In genomic region chr15:89851665-89852341, GRCh38 we compare ENCODE assay signal across 9 cellular contexts. TPM values are rescaled to one million over a fixed set of nuclear protein-coding genes. Genes with fewer than 3 reads are reported as not detected.
DNase-seq lines count a peak whose midpoint lies in the region; ATAC-seq and TF ChIP-seq lines count a peak whose summit lies in the region.
"Had no signal": no experiment of that assay in that cellular context is flagged by ENCODE, and none has a peak within 500 bp of the region (broad histone marks: within the 10 kb centered on the region; RNA-seq: fewer than 3 reads in every experiment).

No MANE protein-coding gene starts in this region.

- H3K27me3 ChIP-seq in upper lobe of right lung (no peaks in the 10 kb centered on the region), left ventricle myocardium inferior (ENCODE audit: low read depth) (no peaks in the 10 kb centered on the region)

- TF ChIP-seq CTCF in natural killer cell (IDR thresholded peaks at IDR 0.05) = no peak
- no peak for TF ChIP-seq CTCF in chondrocyte (IDR thresholded peaks at IDR 0.05)
- TF ChIP-seq CTCF in upper lobe of right lung (IDR thresholded peaks at IDR 0.05) = no peak
- no peak for TF ChIP-seq CTCF in left ventricle myocardium inferior (IDR thresholded peaks at IDR 0.05; ENCODE audit: borderline replicate concordance)
- no peak for TF ChIP-seq CTCF in activated CD8-positive, alpha-beta T cell treated with anti-CD3 and anti-CD28 coated beads for 36 hours (IDR thresholded peaks at IDR 0.05)

- H3K9me3 ChIP-seq in upper lobe of right lung (no peaks in the 10 kb centered on the region), left ventricle myocardium inferior (replicated peaks) (no peaks in the 10 kb centered on the region)

- H3K27ac Mint-ChIP-seq in natural killer cell (peak overlapping the region; percentile 8 to 15), chondrocyte (ENCODE audit: unreplicated experiment) (peak overlapping the region; percentile 13)
- H3K27ac Mint-ChIP-seq in natural killer cell treated with Interleukin-12 subunit alpha and Interleukin-12 subunit beta and Interleukin-15 and Interleukin-18, amount 100 ng/mL, for 72 hours = peak overlapping the region in 1 of 2 donors; percentile 18
- no peak overlapping the region for H3K27ac Mint-ChIP-seq in activated CD8-positive, alpha-beta T cell treated with anti-CD3 and anti-CD28 coated beads for 36 hours

- H3K4me1 ChIP-seq in upper lobe of right lung (no peaks in the 10 kb centered on the region), left ventricle myocardium inferior (peaks cover 5% of the 10 kb centered on the region)

- H3K36me3 Mint-ChIP-seq in natural killer cell (no peaks in the 10 kb centered on the region), chondrocyte (ENCODE audit: low read depth) (peaks cover 8% of the 10 kb centered on the region)
- H3K36me3 Mint-ChIP-seq in natural killer cell treated with Interleukin-12 subunit alpha and Interleukin-12 subunit beta and Interleukin-15 and Interleukin-18, amount 100 ng/mL, for 72 hours = no peaks in the 10 kb centered on the region
- peaks cover 18% of the 10 kb centered on the region for H3K36me3 Mint-ChIP-seq in activated CD8-positive, alpha-beta T cell treated with anti-CD3 and anti-CD28 coated beads for 36 hours (ENCODE audit: low read depth)

- ATAC-seq in natural killer cell (no peak), HG03460 (IDR thresholded peaks at IDR 0.05; ENCODE audit: unreplicated experiment) (peak; percentile 66), upper lobe of right lung (peak; percentile 34), HG02970 (IDR thresholded peaks at IDR 0.05; ENCODE audit: low FRiP score, unreplicated experiment) (no peak)
- ATAC-seq in natural killer cell treated with Interleukin-12 subunit alpha and Interleukin-12 subunit beta and Interleukin-15 and Interleukin-18, amount 100 ng/mL, for 72 hours = no peak
- ATAC-seq in activated CD8-positive, alpha-beta T cell treated with anti-CD3 and anti-CD28 coated beads for 36 hours = no peak

- no peaks in the 10 kb centered on the region for H3K27me3 Mint-ChIP-seq in natural killer cell (ENCODE audit: low read depth in 2 of 2)
- H3K27me3 Mint-ChIP-seq in natural killer cell treated with Interleukin-12 subunit alpha and Interleukin-12 subunit beta and Interleukin-15 and Interleukin-18, amount 100 ng/mL, for 72 hours = no peaks in the 10 kb centered on the region
- H3K27me3 Mint-ChIP-seq in chondrocyte (ENCODE audit: low read depth) = no peaks in the 10 kb centered on the region
- H3K27me3 Mint-ChIP-seq in activated CD8-positive, alpha-beta T cell treated with anti-CD3 and anti-CD28 coated beads for 36 hours = no peaks in the 10 kb centered on the region

- H3K27ac ChIP-seq in upper lobe of right lung (no peak overlapping the region), left ventricle myocardium inferior (replicated peaks) (no peak overlapping the region)

- H3K4me1 Mint-ChIP-seq in natural killer cell (peaks cover 0 to 4% of the 10 kb centered on the region in 2 donors), chondrocyte (ENCODE audit: low read depth) (peaks cover 49% of the 10 kb centered on the region)
- peaks cover 0 to 10% of the 10 kb centered on the region in 2 donors for H3K4me1 Mint-ChIP-seq in natural killer cell treated with Interleukin-12 subunit alpha and Interleukin-12 subunit beta and Interleukin-15 and Interleukin-18, amount 100 ng/mL, for 72 hours (ENCODE audit: low read depth in 2 of 2)
- peaks cover 5% of the 10 kb centered on the region for H3K4me1 Mint-ChIP-seq in activated CD8-positive, alpha-beta T cell treated with anti-CD3 and anti-CD28 coated beads for 36 hours (ENCODE audit: low read depth)

- H3K4me3 Mint-ChIP-seq in natural killer cell = no peak overlapping the region
- H3K4me3 Mint-ChIP-seq in natural killer cell treated with Interleukin-12 subunit alpha and Interleukin-12 subunit beta and Interleukin-15 and Interleukin-18, amount 100 ng/mL, for 72 hours = no peak overlapping the region
- no peak overlapping the region for H3K4me3 Mint-ChIP-seq in chondrocyte (ENCODE audit: unreplicated experiment)
- H3K4me3 Mint-ChIP-seq in activated CD8-positive, alpha-beta T cell treated with anti-CD3 and anti-CD28 coated beads for 36 hours = no peak overlapping the region

- CTCF ChIA-PET in activated CD8-positive, alpha-beta T cell treated with anti-CD3 and anti-CD28 coated beads for 36 hours (lab: Charles Lee) = interaction anchor here (3.8 kb wide), 1 partner anchor 23 kb away, joined by 15 read pairs; no protein-coding TSS in a partner anchor

- H3K9me3 Mint-ChIP-seq in natural killer cell (no peaks in the 10 kb centered on the region), chondrocyte (ENCODE audit: low read depth) (no peaks in the 10 kb centered on the region)
- no peaks in the 10 kb centered on the region for H3K9me3 Mint-ChIP-seq in natural killer cell treated with Interleukin-12 subunit alpha and Interleukin-12 subunit beta and Interleukin-15 and Interleukin-18, amount 100 ng/mL, for 72 hours
- H3K9me3 Mint-ChIP-seq in activated CD8-positive, alpha-beta T cell treated with anti-CD3 and anti-CD28 coated beads for 36 hours = no peaks in the 10 kb centered on the region

- H3K4me3 ChIP-seq in upper lobe of right lung (no peak overlapping the region), left ventricle myocardium inferior (no peak overlapping the region)

- DNase-seq in natural killer cell (no peak), chondrocyte (ENCODE audit: low spot score) (no peak), upper lobe of right lung (no peak), left ventricle myocardium inferior (no peak)
- DNase-seq in natural killer cell treated with Interleukin-12 subunit alpha and Interleukin-12 subunit beta and Interleukin-15 and Interleukin-18, amount 100 ng/mL, for 72 hours (ENCODE audit: low spot score) = no peak
- DNase-seq in activated CD8-positive, alpha-beta T cell treated with anti-CD3 and anti-CD28 coated beads for 36 hours = no peak
- DNase-seq: 8988T had no signal

- H3K36me3 ChIP-seq in upper lobe of right lung = peaks cover 16% of the 10 kb centered on the region
- peaks cover 41% of the 10 kb centered on the region for H3K36me3 ChIP-seq in left ventricle myocardium inferior

- intact Hi-C loops in natural killer cell (cut with micrococcal nuclease) = no loop called here
- intact Hi-C loops in upper lobe of right lung (cut with DNase I) = no loop called here
- intact Hi-C loops in left ventricle myocardium inferior (cut with micrococcal nuclease) = no loop called here
- intact Hi-C loops in activated CD8-positive, alpha-beta T cell treated with anti-CD3 and anti-CD28 coated beads for 36 hours (cut with micrococcal nuclease) = no loop called here

- POLR2A ChIA-PET in activated CD8-positive, alpha-beta T cell treated with anti-CD3 and anti-CD28 coated beads for 36 hours (lab: Charles Lee) = no interaction called here

RNA-seq across cellular contexts. Expression of gene ANPEP, which starts 37.2 kb away (rescaled TPM):
- total RNA-seq in natural killer cell = 10 to 100 TPM in 2 of 3 donors, 1 to 10 TPM in 1; 1.6 to 33.9 (median 10.9) TPM
- total RNA-seq in natural killer cell treated with Interleukin-12 subunit alpha and Interleukin-12 subunit beta and Interleukin-15 and Interleukin-18, amount 100 ng/mL, for 72 hours = 1 to 10 TPM in 1 of 2 donors, not detected in 1; 3.2 TPM
- 46.5 to 64.9 TPM (median 48.1 TPM) in 3 replicates for total RNA-seq in chondrocyte
- 42.6 TPM for total RNA-seq in upper lobe of right lung
- total RNA-seq in left ventricle myocardium inferior = 8.9 TPM
- not detected for total RNA-seq in activated CD8-positive, alpha-beta T cell treated with anti-CD3 and anti-CD28 coated beads for 36 hours

RNA-seq across cellular contexts. Expression of gene AP3S2, which starts 42.0 kb away (rescaled TPM):
- total RNA-seq in natural killer cell (10 to 100 TPM; 28.4 to 38.2 (median 36.8) TPM), chondrocyte (19.6 to 26.2 TPM (median 24.4 TPM) in 3 replicates), upper lobe of right lung (32.1 TPM), left ventricle myocardium inferior (44.1 TPM)
- 10 to 100 TPM; 29.0 to 34.4 TPM for total RNA-seq in natural killer cell treated with Interleukin-12 subunit alpha and Interleukin-12 subunit beta and Interleukin-15 and Interleukin-18, amount 100 ng/mL, for 72 hours
- total RNA-seq in activated CD8-positive, alpha-beta T cell treated with anti-CD3 and anti-CD28 coated beads for 36 hours = 10 to 100 TPM; 20.3 to 23.0 TPM

Comparison
In these comparisons a context has a peak if more than half of its experiments do, and no peak if none do; other contexts are left out.
1. ATAC-seq: peak in HG03460 (single experiment) and upper lobe of right lung (single experiment); none in natural killer cell (0 of 3), natural killer cell treated with Interleukin-12 subunit alpha and Interleukin-12 subunit beta and Interleukin-15 and Interleukin-18, amount 100 ng/mL, for 72 hours (0 of 2), HG02970 (single experiment) and activated CD8-positive, alpha-beta T cell treated with anti-CD3 and anti-CD28 coated beads for 36 hours (single experiment).